Comparison of ENCODE assay signal across 1 cellular context in the genomic region with DNA sequence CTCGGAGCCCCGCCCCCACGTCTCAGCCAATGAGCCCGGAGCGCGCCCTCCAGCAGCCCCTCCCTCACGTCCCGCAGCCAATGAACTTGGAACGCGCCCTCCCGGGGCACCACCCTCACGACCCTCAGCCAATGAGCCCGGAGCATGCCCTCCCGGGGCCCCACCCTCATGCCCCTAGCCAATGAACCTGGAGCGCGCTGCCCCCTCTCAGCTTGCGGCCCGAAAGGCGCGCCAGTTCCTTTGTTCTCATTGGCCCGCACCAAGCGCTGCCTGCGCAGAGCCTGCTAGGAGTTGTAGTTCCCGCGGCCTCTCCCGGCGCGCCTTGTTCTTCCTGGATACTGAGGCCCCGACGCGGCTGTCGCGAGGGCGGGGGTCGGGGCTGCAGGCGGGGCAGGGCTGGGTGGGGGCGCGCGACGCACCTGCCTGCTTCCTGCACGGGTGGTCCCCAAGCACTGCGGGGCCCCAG.
TF ChIP-seq lines count a peak whose summit lies in the region.

A gene (plus strand): TSS at position 325 of the 466 bp plus-strand sequence. CDS start 339 bp downstream, outside the sequence.

TF ChIP-seq in K562, 482 proteins besides CTCF, POLR2A, EP300 and RAD21 (continued from another document and continues in another):
- TF ChIP-seq SIX5 (IDR thresholded peaks at IDR 0.05; ENCODE audit: borderline replicate concordance in 1 of 2, insufficient read depth in 1 of 2, low read depth in 1 of 2, low read length in 2 of 2) (peak; percentile 65 to 80), ZNF184 (CRISPR knock-in tag; IDR thresholded peaks at IDR 0.05) (no peak), SAP30 (IDR thresholded peaks at IDR 0.05; ENCODE audit: borderline replicate concordance, insufficient read depth, low read depth, low read length, poor library complexity, severe bottlenecking) (no peak), PURB (CRISPR knock-in tag; IDR thresholded peaks at IDR 0.05; ENCODE audit: low read depth) (no peak), CXXC5 (CRISPR knock-in tag; IDR thresholded peaks at IDR 0.05) (peak; percentile 68; the same call in 1 of the 2 replicates), MEIS2 (IDR thresholded peaks at IDR 0.05; ENCODE audit: partially characterized antibody) (no peak), ATF1 (CRISPR knock-in tag; IDR thresholded peaks at IDR 0.05) (no peak), ATF1 (tag; IDR thresholded peaks at IDR 0.05) (peak; percentile 56), BDP1 (IDR thresholded peaks at IDR 0.05; ENCODE audit: insufficient read depth, insufficient read length) (no peak), DACH1 (IDR thresholded peaks at IDR 0.05; ENCODE audit: partially characterized antibody) (no peak), YY1 (IDR thresholded peaks at IDR 0.05; ENCODE audit: borderline replicate concordance in 1 of 3, control insufficient read depth in 1 of 3, extremely low read depth in 1 of 3, insufficient read depth in 3 of 3, insufficient read length in 1 of 3, insufficient replicate concordance in 2 of 3, low read depth in 1 of 3, low read length in 2 of 3) (no peak), RBM15 (IDR thresholded peaks at IDR 0.05; ENCODE audit: insufficient read depth, low read length) (no peak), RBM17 (IDR thresholded peaks at IDR 0.05; ENCODE audit: borderline replicate concordance, low read depth, low read length) (no peak), SP1 (CRISPR knock-in tag; IDR thresholded peaks at IDR 0.05) (peak; percentile 98), TFAM (CRISPR knock-in tag; conservative IDR thresholded peaks at IDR 0.05) (no peak), GTF2A2 (tag; IDR thresholded peaks at IDR 0.05) (no peak), SNRNP70 (optimal IDR thresholded peaks at IDR 0.05; ENCODE audit: low read depth, low read length) (no peak), MYBL2 (IDR thresholded peaks at IDR 0.05; ENCODE audit: low read depth) (no peak), MYBL2 (CRISPR knock-in tag; IDR thresholded peaks at IDR 0.05; ENCODE audit: borderline replicate concordance) (no peak), HEY1 (CRISPR knock-in tag; IDR thresholded peaks at IDR 0.05; ENCODE audit: borderline replicate concordance) (no peak), ARID1B (IDR thresholded peaks at IDR 0.05) (no peak), ZNF282 (CRISPR knock-in tag; IDR thresholded peaks at IDR 0.05) (no peak), BCOR (IDR thresholded peaks at IDR 0.05) (no peak), ZFP36 (IDR thresholded peaks at IDR 0.05; ENCODE audit: low read depth, low read length, partially characterized antibody) (no peak), NFIX (CRISPR knock-in tag; IDR thresholded peaks at IDR 0.05; ENCODE audit: low read depth) (no peak), SIN3B (IDR thresholded peaks at IDR 0.05; ENCODE audit: low read depth) (no peak), E2F3 (CRISPR knock-in tag; IDR thresholded peaks at IDR 0.05) (0 out of 2 replicates have a peak, but pooled peaks have one; percentile 53), GTF2F1 (IDR thresholded peaks at IDR 0.05; ENCODE audit: low read depth, low read length) (no peak), DMBX1 (CRISPR knock-in tag; IDR thresholded peaks at IDR 0.05; ENCODE audit: borderline replicate concordance) (no peak), CREM (IDR thresholded peaks at IDR 0.05; ENCODE audit: low read depth) (peak; percentile 86), PHB2 (IDR thresholded peaks at IDR 0.05; ENCODE audit: low read depth) (no peak), SIN3A (IDR thresholded peaks at IDR 0.05; ENCODE audit: borderline replicate concordance in 2 of 2, control insufficient read depth in 1 of 2, low read depth in 2 of 2, low read length in 2 of 2) (no peak), ZNF263 (CRISPR knock-in tag; IDR thresholded peaks at IDR 0.05; ENCODE audit: borderline replicate concordance) (no peak)
- TF ChIP-seq, protein P1, sequence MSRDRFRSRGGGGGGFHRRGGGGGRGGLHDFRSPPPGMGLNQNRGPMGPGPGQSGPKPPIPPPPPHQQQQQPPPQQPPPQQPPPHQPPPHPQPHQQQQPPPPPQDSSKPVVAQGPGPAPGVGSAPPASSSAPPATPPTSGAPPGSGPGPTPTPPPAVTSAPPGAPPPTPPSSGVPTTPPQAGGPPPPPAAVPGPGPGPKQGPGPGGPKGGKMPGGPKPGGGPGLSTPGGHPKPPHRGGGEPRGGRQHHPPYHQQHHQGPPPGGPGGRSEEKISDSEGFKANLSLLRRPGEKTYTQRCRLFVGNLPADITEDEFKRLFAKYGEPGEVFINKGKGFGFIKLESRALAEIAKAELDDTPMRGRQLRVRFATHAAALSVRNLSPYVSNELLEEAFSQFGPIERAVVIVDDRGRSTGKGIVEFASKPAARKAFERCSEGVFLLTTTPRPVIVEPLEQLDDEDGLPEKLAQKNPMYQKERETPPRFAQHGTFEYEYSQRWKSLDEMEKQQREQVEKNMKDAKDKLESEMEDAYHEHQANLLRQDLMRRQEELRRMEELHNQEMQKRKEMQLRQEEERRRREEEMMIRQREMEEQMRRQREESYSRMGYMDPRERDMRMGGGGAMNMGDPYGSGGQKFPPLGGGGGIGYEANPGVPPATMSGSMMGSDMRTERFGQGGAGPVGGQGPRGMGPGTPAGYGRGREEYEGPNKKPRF (IDR thresholded peaks at IDR 0.05; ENCODE audit: low read depth, low read length) = no peak
- TF ChIP-seq, protein P2, sequence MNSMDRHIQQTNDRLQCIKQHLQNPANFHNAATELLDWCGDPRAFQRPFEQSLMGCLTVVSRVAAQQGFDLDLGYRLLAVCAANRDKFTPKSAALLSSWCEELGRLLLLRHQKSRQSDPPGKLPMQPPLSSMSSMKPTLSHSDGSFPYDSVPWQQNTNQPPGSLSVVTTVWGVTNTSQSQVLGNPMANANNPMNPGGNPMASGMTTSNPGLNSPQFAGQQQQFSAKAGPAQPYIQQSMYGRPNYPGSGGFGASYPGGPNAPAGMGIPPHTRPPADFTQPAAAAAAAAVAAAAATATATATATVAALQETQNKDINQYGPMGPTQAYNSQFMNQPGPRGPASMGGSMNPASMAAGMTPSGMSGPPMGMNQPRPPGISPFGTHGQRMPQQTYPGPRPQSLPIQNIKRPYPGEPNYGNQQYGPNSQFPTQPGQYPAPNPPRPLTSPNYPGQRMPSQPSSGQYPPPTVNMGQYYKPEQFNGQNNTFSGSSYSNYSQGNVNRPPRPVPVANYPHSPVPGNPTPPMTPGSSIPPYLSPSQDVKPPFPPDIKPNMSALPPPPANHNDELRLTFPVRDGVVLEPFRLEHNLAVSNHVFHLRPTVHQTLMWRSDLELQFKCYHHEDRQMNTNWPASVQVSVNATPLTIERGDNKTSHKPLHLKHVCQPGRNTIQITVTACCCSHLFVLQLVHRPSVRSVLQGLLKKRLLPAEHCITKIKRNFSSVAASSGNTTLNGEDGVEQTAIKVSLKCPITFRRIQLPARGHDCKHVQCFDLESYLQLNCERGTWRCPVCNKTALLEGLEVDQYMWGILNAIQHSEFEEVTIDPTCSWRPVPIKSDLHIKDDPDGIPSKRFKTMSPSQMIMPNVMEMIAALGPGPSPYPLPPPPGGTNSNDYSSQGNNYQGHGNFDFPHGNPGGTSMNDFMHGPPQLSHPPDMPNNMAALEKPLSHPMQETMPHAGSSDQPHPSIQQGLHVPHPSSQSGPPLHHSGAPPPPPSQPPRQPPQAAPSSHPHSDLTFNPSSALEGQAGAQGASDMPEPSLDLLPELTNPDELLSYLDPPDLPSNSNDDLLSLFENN (IDR thresholded peaks at IDR 0.05; ENCODE audit: low read depth in 2 of 2, low read length in 2 of 2) = no peak
- TF ChIP-seq, protein P3, sequence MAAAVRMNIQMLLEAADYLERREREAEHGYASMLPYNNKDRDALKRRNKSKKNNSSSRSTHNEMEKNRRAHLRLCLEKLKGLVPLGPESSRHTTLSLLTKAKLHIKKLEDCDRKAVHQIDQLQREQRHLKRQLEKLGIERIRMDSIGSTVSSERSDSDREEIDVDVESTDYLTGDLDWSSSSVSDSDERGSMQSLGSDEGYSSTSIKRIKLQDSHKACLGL (CRISPR knock-in tag; IDR thresholded peaks at IDR 0.05; ENCODE audit: borderline replicate concordance, poor library complexity, severe bottlenecking) = no peak
- TF ChIP-seq, protein P4, sequence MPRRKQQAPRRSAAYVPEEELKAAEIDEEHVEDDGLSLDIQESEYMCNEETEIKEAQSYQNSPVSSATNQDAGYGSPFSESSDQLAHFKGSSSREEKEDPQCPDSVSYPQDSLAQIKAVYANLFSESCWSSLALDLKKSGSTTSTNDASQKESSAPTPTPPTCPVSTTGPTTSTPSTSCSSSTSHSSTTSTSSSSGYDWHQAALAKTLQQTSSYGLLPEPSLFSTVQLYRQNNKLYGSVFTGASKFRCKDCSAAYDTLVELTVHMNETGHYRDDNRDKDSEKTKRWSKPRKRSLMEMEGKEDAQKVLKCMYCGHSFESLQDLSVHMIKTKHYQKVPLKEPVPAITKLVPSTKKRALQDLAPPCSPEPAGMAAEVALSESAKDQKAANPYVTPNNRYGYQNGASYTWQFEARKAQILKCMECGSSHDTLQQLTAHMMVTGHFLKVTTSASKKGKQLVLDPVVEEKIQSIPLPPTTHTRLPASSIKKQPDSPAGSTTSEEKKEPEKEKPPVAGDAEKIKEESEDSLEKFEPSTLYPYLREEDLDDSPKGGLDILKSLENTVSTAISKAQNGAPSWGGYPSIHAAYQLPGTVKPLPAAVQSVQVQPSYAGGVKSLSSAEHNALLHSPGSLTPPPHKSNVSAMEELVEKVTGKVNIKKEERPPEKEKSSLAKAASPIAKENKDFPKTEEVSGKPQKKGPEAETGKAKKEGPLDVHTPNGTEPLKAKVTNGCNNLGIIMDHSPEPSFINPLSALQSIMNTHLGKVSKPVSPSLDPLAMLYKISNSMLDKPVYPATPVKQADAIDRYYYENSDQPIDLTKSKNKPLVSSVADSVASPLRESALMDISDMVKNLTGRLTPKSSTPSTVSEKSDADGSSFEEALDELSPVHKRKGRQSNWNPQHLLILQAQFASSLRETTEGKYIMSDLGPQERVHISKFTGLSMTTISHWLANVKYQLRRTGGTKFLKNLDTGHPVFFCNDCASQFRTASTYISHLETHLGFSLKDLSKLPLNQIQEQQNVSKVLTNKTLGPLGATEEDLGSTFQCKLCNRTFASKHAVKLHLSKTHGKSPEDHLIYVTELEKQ (CRISPR knock-in tag; IDR thresholded peaks at IDR 0.05) = no peak
- TF ChIP-seq, protein P5, sequence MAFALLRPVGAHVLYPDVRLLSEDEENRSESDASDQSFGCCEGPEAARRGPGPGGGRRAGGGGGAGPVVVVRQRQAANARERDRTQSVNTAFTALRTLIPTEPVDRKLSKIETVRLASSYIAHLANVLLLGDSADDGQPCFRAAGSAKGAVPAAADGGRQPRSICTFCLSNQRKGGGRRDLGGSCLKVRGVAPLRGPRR (CRISPR knock-in tag; IDR thresholded peaks at IDR 0.05) = no peak
- TF ChIP-seq, protein P6, sequence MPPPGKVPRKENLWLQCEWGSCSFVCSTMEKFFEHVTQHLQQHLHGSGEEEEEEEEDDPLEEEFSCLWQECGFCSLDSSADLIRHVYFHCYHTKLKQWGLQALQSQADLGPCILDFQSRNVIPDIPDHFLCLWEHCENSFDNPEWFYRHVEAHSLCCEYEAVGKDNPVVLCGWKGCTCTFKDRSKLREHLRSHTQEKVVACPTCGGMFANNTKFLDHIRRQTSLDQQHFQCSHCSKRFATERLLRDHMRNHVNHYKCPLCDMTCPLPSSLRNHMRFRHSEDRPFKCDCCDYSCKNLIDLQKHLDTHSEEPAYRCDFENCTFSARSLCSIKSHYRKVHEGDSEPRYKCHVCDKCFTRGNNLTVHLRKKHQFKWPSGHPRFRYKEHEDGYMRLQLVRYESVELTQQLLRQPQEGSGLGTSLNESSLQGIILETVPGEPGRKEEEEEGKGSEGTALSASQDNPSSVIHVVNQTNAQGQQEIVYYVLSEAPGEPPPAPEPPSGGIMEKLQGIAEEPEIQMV (tag; conservative IDR thresholded peaks at IDR 0.05; ENCODE audit: low read depth) = no peak
- TF ChIP-seq, protein P7, sequence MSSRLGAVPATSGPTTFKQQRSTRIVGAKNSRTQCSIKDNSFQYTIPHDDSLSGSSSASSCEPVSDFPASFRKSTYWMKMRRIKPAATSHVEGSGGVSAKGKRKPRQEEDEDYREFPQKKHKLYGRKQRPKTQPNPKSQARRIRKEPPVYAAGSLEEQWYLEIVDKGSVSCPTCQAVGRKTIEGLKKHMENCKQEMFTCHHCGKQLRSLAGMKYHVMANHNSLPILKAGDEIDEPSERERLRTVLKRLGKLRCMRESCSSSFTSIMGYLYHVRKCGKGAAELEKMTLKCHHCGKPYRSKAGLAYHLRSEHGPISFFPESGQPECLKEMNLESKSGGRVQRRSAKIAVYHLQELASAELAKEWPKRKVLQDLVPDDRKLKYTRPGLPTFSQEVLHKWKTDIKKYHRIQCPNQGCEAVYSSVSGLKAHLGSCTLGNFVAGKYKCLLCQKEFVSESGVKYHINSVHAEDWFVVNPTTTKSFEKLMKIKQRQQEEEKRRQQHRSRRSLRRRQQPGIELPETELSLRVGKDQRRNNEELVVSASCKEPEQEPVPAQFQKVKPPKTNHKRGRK (tag; IDR thresholded peaks at IDR 0.05) = no peak
- TF ChIP-seq, protein P8, sequence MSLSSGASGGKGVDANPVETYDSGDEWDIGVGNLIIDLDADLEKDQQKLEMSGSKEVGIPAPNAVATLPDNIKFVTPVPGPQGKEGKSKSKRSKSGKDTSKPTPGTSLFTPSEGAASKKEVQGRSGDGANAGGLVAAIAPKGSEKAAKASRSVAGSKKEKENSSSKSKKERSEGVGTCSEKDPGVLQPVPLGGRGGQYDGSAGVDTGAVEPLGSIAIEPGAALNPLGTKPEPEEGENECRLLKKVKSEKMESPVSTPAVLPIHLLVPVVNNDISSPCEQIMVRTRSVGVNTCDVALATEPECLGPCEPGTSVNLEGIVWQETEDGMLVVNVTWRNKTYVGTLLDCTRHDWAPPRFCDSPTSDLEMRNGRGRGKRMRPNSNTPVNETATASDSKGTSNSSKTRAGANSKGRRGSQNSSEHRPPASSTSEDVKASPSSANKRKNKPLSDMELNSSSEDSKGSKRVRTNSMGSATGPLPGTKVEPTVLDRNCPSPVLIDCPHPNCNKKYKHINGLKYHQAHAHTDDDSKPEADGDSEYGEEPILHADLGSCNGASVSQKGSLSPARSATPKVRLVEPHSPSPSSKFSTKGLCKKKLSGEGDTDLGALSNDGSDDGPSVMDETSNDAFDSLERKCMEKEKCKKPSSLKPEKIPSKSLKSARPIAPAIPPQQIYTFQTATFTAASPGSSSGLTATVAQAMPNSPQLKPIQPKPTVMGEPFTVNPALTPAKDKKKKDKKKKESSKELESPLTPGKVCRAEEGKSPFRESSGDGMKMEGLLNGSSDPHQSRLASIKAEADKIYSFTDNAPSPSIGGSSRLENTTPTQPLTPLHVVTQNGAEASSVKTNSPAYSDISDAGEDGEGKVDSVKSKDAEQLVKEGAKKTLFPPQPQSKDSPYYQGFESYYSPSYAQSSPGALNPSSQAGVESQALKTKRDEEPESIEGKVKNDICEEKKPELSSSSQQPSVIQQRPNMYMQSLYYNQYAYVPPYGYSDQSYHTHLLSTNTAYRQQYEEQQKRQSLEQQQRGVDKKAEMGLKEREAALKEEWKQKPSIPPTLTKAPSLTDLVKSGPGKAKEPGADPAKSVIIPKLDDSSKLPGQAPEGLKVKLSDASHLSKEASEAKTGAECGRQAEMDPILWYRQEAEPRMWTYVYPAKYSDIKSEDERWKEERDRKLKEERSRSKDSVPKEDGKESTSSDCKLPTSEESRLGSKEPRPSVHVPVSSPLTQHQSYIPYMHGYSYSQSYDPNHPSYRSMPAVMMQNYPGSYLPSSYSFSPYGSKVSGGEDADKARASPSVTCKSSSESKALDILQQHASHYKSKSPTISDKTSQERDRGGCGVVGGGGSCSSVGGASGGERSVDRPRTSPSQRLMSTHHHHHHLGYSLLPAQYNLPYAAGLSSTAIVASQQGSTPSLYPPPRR (CRISPR knock-in tag; IDR thresholded peaks at IDR 0.05; ENCODE audit: borderline replicate concordance) = no peak
